In the genomic region with DNA sequence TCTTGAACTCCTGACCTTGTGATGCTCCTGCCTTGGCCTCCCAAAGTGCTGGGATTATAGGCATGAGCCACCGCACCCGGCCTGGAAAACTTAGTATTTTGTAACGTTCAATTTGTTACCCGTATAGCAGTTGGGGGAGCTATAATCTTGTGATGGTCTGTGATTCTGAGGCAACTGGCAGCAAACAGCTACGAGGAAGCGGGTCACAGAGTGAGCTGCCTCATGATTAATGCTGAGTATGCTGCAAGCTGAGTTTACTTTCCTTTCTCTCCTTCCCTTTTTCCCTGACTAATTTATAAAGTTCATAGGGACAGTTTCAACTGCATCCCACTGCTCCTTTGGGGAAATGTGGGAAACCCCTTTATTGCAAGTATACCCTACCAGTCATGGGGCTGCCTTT, we compare ENCODE assay signal across 23 cellular contexts.
"Had no signal": no experiment of that assay in that cellular context is flagged by ENCODE, and none has a peak within 500 bp of the region (broad histone marks: within the 10 kb centered on the region; RNA-seq: fewer than 3 reads in every experiment).

No MANE protein-coding gene starts in this region.

- FAIRE-seq: colon had no signal

- H3K36me3 ChIP-seq: ascending aorta, brain microvascular endothelial cell, gastrocnemius medialis, thyroid gland, upper lobe of right lung, WERI-Rb-1 had no signal

- H3K27me3 ChIP-seq: ascending aorta, brain microvascular endothelial cell, gastrocnemius medialis, thyroid gland, upper lobe of right lung had no signal

- DNase-seq: activated CD4-positive, alpha-beta T cell treated with anti-CD3 and anti-CD28 coated beads, Interleukin-2, amount 10 ng/mL, durations not matched to agents 7 days and 5 days; activated CD4-positive, CD25-positive, alpha-beta regulatory T cell treated with anti-CD3 and anti-CD28 coated beads, Interleukin-2, amount 50 U/mL, for 72 hours; activated CD8-positive, alpha-beta T cell treated with anti-CD3 and anti-CD28 coated beads for 36 hours; activated T-cell treated with anti-CD3 and anti-CD28 coated beads, Interleukin-2, amount 50 U/mL, for 1 hour; brain microvascular endothelial cell; gastrocnemius medialis; hypothalamus; left ventricle myocardium superior; mammary epithelial cell; midbrain; natural killer cell; psoas muscle; right cardiac atrium; stimulated activated CD4-positive, alpha-beta T cell treated with anti-CD3 and anti-CD28 coated beads, Interleukin-12 subunit alpha, Interleukin-12 subunit beta, amount 100 ng/mL, for 4 hours; stimulated activated CD4-positive, alpha-beta T cell treated with anti-CD3 and anti-CD28 coated beads, Interleukin-4, amount 100 ng/mL, for 4 hours; stimulated activated naive CD8-positive, alpha-beta T cell treated with anti-CD3 and anti-CD28 coated beads, Interleukin-15, Interleukin-2, amounts not matched to agents 100 U/mL and 50 U/mL, for 24 hours; substantia nigra; thyroid gland; upper lobe of right lung; WERI-Rb-1 had no signal

- ATAC-seq: activated CD8-positive, alpha-beta T cell treated with anti-CD3 and anti-CD28 coated beads for 36 hours; activated naive CD4-positive, alpha-beta T cell treated with anti-CD3 and anti-CD28 coated beads, Interleukin-2, amount 50 U/mL, for 72 hours; gastrocnemius medialis; left ventricle myocardium superior; psoas muscle; right cardiac atrium; stimulated activated naive CD8-positive, alpha-beta T cell treated with anti-CD3 and anti-CD28 coated beads, Interleukin-15, Interleukin-2, amounts not matched to agents 100 U/mL and 50 U/mL, for 24 hours; upper lobe of right lung had no signal

- H3K4me3 ChIP-seq: ascending aorta, gastrocnemius medialis, psoas muscle, thyroid gland, upper lobe of right lung had no signal
